In the genomic region with DNA sequence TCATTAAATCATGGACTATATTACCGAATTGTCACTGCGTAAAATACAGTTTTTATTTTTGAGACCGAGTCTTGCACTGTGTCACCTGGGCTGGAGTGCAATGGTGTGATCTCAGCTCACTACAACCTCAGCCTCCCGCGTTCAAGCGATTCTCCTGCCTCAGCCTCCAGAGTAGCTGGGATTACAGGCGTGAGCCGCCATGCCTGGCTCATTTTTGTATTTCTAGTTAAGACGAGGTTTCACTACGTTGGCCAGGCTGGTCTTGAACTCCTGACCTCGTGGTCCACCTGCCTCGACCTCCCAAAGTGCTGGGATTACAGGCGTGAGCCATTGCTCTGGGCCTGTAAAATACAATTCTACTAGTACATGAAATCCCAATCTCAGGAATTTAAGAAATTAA, we compare ENCODE assay signal across 7 cellular contexts. TPM values are rescaled to one million over a fixed set of nuclear protein-coding genes. Genes with fewer than 3 reads are reported as not detected.
DNase-seq lines count a peak whose midpoint lies in the region; ATAC-seq, FAIRE-seq and TF ChIP-seq lines count a peak whose summit lies in the region.
"Not testable (repeated sequence)": the region's sequence is repeated elsewhere in the genome, so short reads cannot be mapped to it uniquely, and the experiment has no call there.

No MANE protein-coding gene starts in this region.

- not testable (repeated sequence) for TF ChIP-seq CTCF in KMS-11 (conservative IDR thresholded peaks at IDR 0.05; ENCODE audit: low read depth, low read length); MCF 10A (IDR thresholded peaks at IDR 0.05; ENCODE audit: unreplicated experiment); HepG2 (CRISPR knock-in tag; IDR thresholded peaks at IDR 0.05); neural cell (IDR thresholded peaks at IDR 0.05; ENCODE audit: poor library complexity, severe bottlenecking)

- WGBS in HepG2 (ENCODE audit: low lambda C conversion rate): 95% methylated on average over 13 of the region's 13 CpGs

- H3K27ac ChIP-seq in CD4-positive, CD25-positive, alpha-beta regulatory T cell (ENCODE audit: insufficient read depth, low read length, poor library complexity, severe bottlenecking); KMS-11; HepG2 (ENCODE audit: extremely low read length, insufficient read depth, low read length); neural cell (ENCODE audit: low read length): not testable (repeated sequence)
- H3K27ac ChIP-seq in SK-N-MC: peak overlapping the region; percentile 5; the same call in 1 of the 2 replicates

- not testable (repeated sequence) for DNase-seq in CD4-positive, CD25-positive, alpha-beta regulatory T cell; SK-N-MC (ENCODE audit: low read depth, low spot score); MCF 10A (ENCODE audit: unreplicated experiment); HepG2 (ENCODE audit: low spot score)

- TF ChIP-seq POLR2A in HepG2 (IDR thresholded peaks at IDR 0.05; ENCODE audit: insufficient read depth in 1 of 2, low read depth in 2 of 2, low read length in 2 of 2): not testable (repeated sequence)

- not testable (repeated sequence) for BruUV-seq in MCF 10A (replicated peaks; lab: Mats Ljungman, UMichigan); HepG2 (replicated peaks; lab: Mats Ljungman, UMichigan)

- CTCF ChIA-PET in MCF 10A (lab: Yijun Ruan, JAX): interaction anchor here (0.6 to 1.5 kb wide), 7 partner anchors 10 to 518 kb away, joined by 3 to 4 read pairs (median 4); no protein-coding TSS in a partner anchor
- CTCF ChIA-PET in HepG2 (lab: Yijun Ruan, JAX; ENCODE audit: low intra/inter-chr PET ratio, low total read pairs): not testable (repeated sequence)

- not testable (repeated sequence) for ATAC-seq in CD4-positive, CD25-positive, alpha-beta regulatory T cell (ENCODE audit: low read depth in 2 of 2); HepG2

- H3K79me2 ChIP-seq in KMS-11 (ENCODE audit: insufficient read depth, low read depth): peaks cover 81% of the 10 kb centered on the region
- peaks cover 78% of the 10 kb centered on the region for H3K79me2 ChIP-seq in HepG2 (ENCODE audit: insufficient read depth, low read length)
- H3K79me2 ChIP-seq in neural cell (replicated peaks; ENCODE audit: insufficient read depth, low read length): peaks cover 78% of the 10 kb centered on the region

- intact Hi-C loops in MCF 10A (cut with micrococcal nuclease): not testable (repeated sequence)
- intact Hi-C loops in HepG2 (cut with micrococcal nuclease; ENCODE audit: unreplicated experiment): loop anchor here (10.0 kb wide), 2 partner anchors 117 to 323 kb away; a partner anchor contains a TSS

- H3K9me2 ChIP-seq in neural cell (ENCODE audit: insufficient read depth, low read length): not testable (repeated sequence)

- not testable (repeated sequence) for H3K9ac ChIP-seq in KMS-11; SK-N-MC (ENCODE audit: insufficient read length); HepG2 (ENCODE audit: insufficient read depth, low read depth, low read length); neural cell (ENCODE audit: low read length)

- not testable (repeated sequence) for H3K36me3 Mint-ChIP-seq in CD4-positive, CD25-positive, alpha-beta regulatory T cell; activated naive CD4-positive, alpha-beta T cell treated with anti-CD3 and anti-CD28 coated beads, Interleukin-2, amount 50 U/mL, for 24 hours; MCF 10A (ENCODE audit: insufficient read depth, unreplicated experiment)

- peak overlapping the region in 2 of 3 donors; percentile 38 to 41 for H3K27ac Mint-ChIP-seq in CD4-positive, CD25-positive, alpha-beta regulatory T cell
- H3K27ac Mint-ChIP-seq in activated naive CD4-positive, alpha-beta T cell treated with anti-CD3 and anti-CD28 coated beads, Interleukin-2, amount 50 U/mL, for 24 hours: peak overlapping the region; percentile 32
- H3K27ac Mint-ChIP-seq in MCF 10A (ENCODE audit: low read depth, unreplicated experiment): not testable (repeated sequence)

- POLR2A ChIA-PET in MCF 10A (lab: Yijun Ruan, JAX): interaction anchor here (0.6 to 1.9 kb wide), 5 partner anchors 11 to 350 kb away, joined by 3 to 11 read pairs (median 3); no protein-coding TSS in a partner anchor
- POLR2A ChIA-PET in HepG2 (lab: Yijun Ruan, JAX): not testable (repeated sequence)

- H3K27me3 Mint-ChIP-seq in CD4-positive, CD25-positive, alpha-beta regulatory T cell; activated naive CD4-positive, alpha-beta T cell treated with anti-CD3 and anti-CD28 coated beads, Interleukin-2, amount 50 U/mL, for 24 hours; MCF 10A (ENCODE audit: insufficient read depth, unreplicated experiment): not testable (repeated sequence)

- H3F3A ChIP-seq in neural cell (ENCODE audit: insufficient read depth, low read length, poor library complexity, severe bottlenecking): not testable (repeated sequence)

- H4K20me1 ChIP-seq in KMS-11 (ENCODE audit: insufficient read depth) (peaks cover 28% of the 10 kb centered on the region), HepG2 (ENCODE audit: insufficient read depth, low read length) (peaks cover 42% of the 10 kb centered on the region), neural cell (ENCODE audit: insufficient read depth) (peaks cover 31% of the 10 kb centered on the region)

- peaks cover 43% of the 10 kb centered on the region for H3K4me1 ChIP-seq in CD4-positive, CD25-positive, alpha-beta regulatory T cell (ENCODE audit: control insufficient read depth, insufficient read depth, low read length, poor library complexity, severe bottlenecking)
- H3K4me1 ChIP-seq in KMS-11 (ENCODE audit: low read depth, poor library complexity, severe bottlenecking): peaks cover 38% of the 10 kb centered on the region
- peaks cover 39% of the 10 kb centered on the region for H3K4me1 ChIP-seq in HepG2 (ENCODE audit: insufficient read depth, low read length)

- in situ Hi-C loops in HepG2 (cut with HindIII; ENCODE audit: extremely low pct_ligation_motif_present, low pct_unique_long_range_greater_than_20kb): not testable (repeated sequence)

- H3K27me3 ChIP-seq in CD4-positive, CD25-positive, alpha-beta regulatory T cell (ENCODE audit: control insufficient read depth, insufficient read depth, low read length); KMS-11 (ENCODE audit: insufficient read depth, low read depth); HepG2 (ENCODE audit: control insufficient read depth in 1 of 2, insufficient read depth in 2 of 2, low read length in 2 of 2); neural cell (ENCODE audit: insufficient read depth, low read depth, low read length): not testable (repeated sequence)

- FAIRE-seq in HepG2 (lab: Jason Lieb, UNC): not testable (repeated sequence)

- H3K4me3 ChIP-seq in CD4-positive, CD25-positive, alpha-beta regulatory T cell (ENCODE audit: low read depth, low read length): peak overlapping the region; percentile 5
- not testable (repeated sequence) for H3K4me3 ChIP-seq in KMS-11 (IDR thresholded peaks at IDR 0.05; ENCODE audit: insufficient read depth, low read depth, low read length); HepG2 (replicated peaks in 1 of 3; ENCODE audit: insufficient read depth in 1 of 3, low read depth in 2 of 3, low read length in 3 of 3)
- peak overlapping the region; percentile 81 for H3K4me3 ChIP-seq in SK-N-MC
- H3K4me3 ChIP-seq in neural cell (ENCODE audit: low read length): peak overlapping the region; percentile 92

- peak overlapping the region; percentile 64; the same call in 1 of the 2 replicates for H3K4me2 ChIP-seq in KMS-11
- H3K4me2 ChIP-seq in HepG2 (ENCODE audit: low read depth, low read length): not testable (repeated sequence)
- peak overlapping the region; percentile 86 for H3K4me2 ChIP-seq in neural cell (ENCODE audit: low read length)

- not testable (repeated sequence) for H2AFZ ChIP-seq in KMS-11 (ENCODE audit: low read depth); HepG2 (ENCODE audit: low read length); neural cell (ENCODE audit: low read depth, low read length)

- peak overlapping the region; percentile 56 to 98 (median 88) for H3K4me3 Mint-ChIP-seq in CD4-positive, CD25-positive, alpha-beta regulatory T cell
- peak overlapping the region; percentile 26 for H3K4me3 Mint-ChIP-seq in activated naive CD4-positive, alpha-beta T cell treated with anti-CD3 and anti-CD28 coated beads, Interleukin-2, amount 50 U/mL, for 24 hours
- peak overlapping the region; percentile 92 for H3K4me3 Mint-ChIP-seq in MCF 10A (ENCODE audit: unreplicated experiment)

- not testable (repeated sequence) for TF ChIP-seq RAD21 in HepG2 (CRISPR knock-in tag; IDR thresholded peaks at IDR 0.05); neural cell (conservative IDR thresholded peaks at IDR 0.05)

- H3K4me1 Mint-ChIP-seq in CD4-positive, CD25-positive, alpha-beta regulatory T cell: peaks cover 36 to 62% (median 53%) of the 10 kb centered on the region in 4 donors
- peaks cover 63% of the 10 kb centered on the region for H3K4me1 Mint-ChIP-seq in activated naive CD4-positive, alpha-beta T cell treated with anti-CD3 and anti-CD28 coated beads, Interleukin-2, amount 50 U/mL, for 24 hours
- not testable (repeated sequence) for H3K4me1 Mint-ChIP-seq in MCF 10A (ENCODE audit: insufficient read depth, unreplicated experiment)

- not testable (repeated sequence) for H3K36me3 ChIP-seq in CD4-positive, CD25-positive, alpha-beta regulatory T cell (ENCODE audit: control insufficient read depth, insufficient read depth, low read length); KMS-11 (ENCODE audit: insufficient read depth); HepG2 (replicated peaks in 1 of 2; ENCODE audit: control insufficient read depth in 1 of 2, insufficient read depth in 2 of 2, low read length in 2 of 2); neural cell (ENCODE audit: insufficient read depth, low read length)
- peaks cover 16% of the 10 kb centered on the region for H3K36me3 ChIP-seq in SK-N-MC (ENCODE audit: insufficient read depth, low read length)

- H3K9me3 ChIP-seq in CD4-positive, CD25-positive, alpha-beta regulatory T cell (ENCODE audit: control insufficient read depth in 2 of 2, low read length in 2 of 2); SK-N-MC (ENCODE audit: low read depth, low read length); HepG2 (ENCODE audit: low read length); neural cell (ENCODE audit: low read length): not testable (repeated sequence)

- TF ChIP-seq EP300 in HepG2 (IDR thresholded peaks at IDR 0.05; ENCODE audit: low read depth in 2 of 2, low read length in 2 of 2); HepG2 (CRISPR knock-in tag; IDR thresholded peaks at IDR 0.05; ENCODE audit: borderline replicate concordance); neural cell (conservative IDR thresholded peaks at IDR 0.05; ENCODE audit: poor library complexity, severe bottlenecking): not testable (repeated sequence)

- not testable (repeated sequence) for H3K9me3 Mint-ChIP-seq in CD4-positive, CD25-positive, alpha-beta regulatory T cell; activated naive CD4-positive, alpha-beta T cell treated with anti-CD3 and anti-CD28 coated beads, Interleukin-2, amount 50 U/mL, for 24 hours; MCF 10A (ENCODE audit: unreplicated experiment)

RNA-seq across cellular contexts. Expression of a gene that starts 4.4 kb away (rescaled TPM):
- 124 TPM for total RNA-seq in CD4-positive, CD25-positive, alpha-beta regulatory T cell
- polyA plus RNA-seq in CD4-positive, CD25-positive, alpha-beta regulatory T cell: 1 to 10 TPM; 5.0 to 7.7 (median 6.0) TPM
- total RNA-seq in MCF 10A (2022): 60.4 and 64.1 TPM in 2 replicates
- 27.9 and 41.0 TPM in 2 replicates for total RNA-seq in HepG2 (2016; rRNA removed; fragmentation: Illumina TruSeq; extraction: Trizol)
- total RNA-seq in HepG2 (2016; cell fraction: cytosol; rRNA removed; fragmentation: Illumina TruSeq; extraction: Trizol; ENCODE audit: low read depth): 11.5 and 14.6 TPM in 2 replicates
- total RNA-seq in HepG2 (2016; cell fraction: insoluble cytoplasmic fraction; rRNA removed; fragmentation: Illumina TruSeq; extraction: Trizol): 26.7 and 46.3 TPM in 2 replicates
- total RNA-seq in HepG2 (2016; cell fraction: membrane; rRNA removed; fragmentation: Illumina TruSeq; extraction: Trizol): 18.4 and 18.5 TPM in 2 replicates
- 42.0 and 47.7 TPM in 2 replicates for total RNA-seq in HepG2 (2016; cell fraction: nucleus; rRNA removed; fragmentation: Illumina TruSeq; extraction: Trizol)
- 47.6 and 52.7 TPM in 2 replicates for polyA plus RNA-seq in HepG2 (2011; rRNA removed)
- polyA plus RNA-seq in HepG2 (2011; cell fraction: cytosol; rRNA removed): 17.2 and 22.5 TPM in 2 replicates
- polyA plus RNA-seq in HepG2 (2011; cell fraction: nucleus; rRNA removed): 62.5 and 68.1 TPM in 2 replicates
- 36.4 and 47.4 TPM in 2 replicates for polyA plus RNA-seq in HepG2 (2012)
- polyA plus RNA-seq in HepG2 (2016; cell fraction: cytosol; fragmentation: Illumina TruSeq; extraction: Trizol; ENCODE audit: low read depth): 1.2 and 1.3 TPM in 2 replicates
- 37.9 and 39.3 TPM in 2 replicates for polyA plus RNA-seq in HepG2 (2016; cell fraction: insoluble cytoplasmic fraction; fragmentation: Illumina TruSeq; extraction: Trizol; ENCODE audit: low read depth)
- 5.1 and 5.5 TPM in 2 replicates for polyA plus RNA-seq in HepG2 (2016; cell fraction: membrane; fragmentation: Illumina TruSeq; extraction: Trizol; ENCODE audit: low read depth)
- 65.5 and 73.4 TPM in 2 replicates for polyA plus RNA-seq in HepG2 (2016; cell fraction: nucleus; fragmentation: Illumina TruSeq; extraction: Trizol; ENCODE audit: insufficient read depth, low read depth)
- polyA minus RNA-seq in HepG2 (2011; rRNA and poly(A)+ RNA removed; ENCODE audit: low replicate concordance): 33.4 and 36.4 TPM in 2 replicates
- 34.6 and 36.1 TPM in 2 replicates for polyA minus RNA-seq in HepG2 (2011; cell fraction: cytosol; rRNA and poly(A)+ RNA removed)
- polyA minus RNA-seq in HepG2 (2011; cell fraction: nucleus; rRNA and poly(A)+ RNA removed): 84.1 and 86.4 TPM in 2 replicates
- polyA plus RNA-seq in neural cell: 125 and 132 TPM in 2 replicates
- polyA minus RNA-seq in neural cell: 185 and 247 TPM in 2 replicates

Comparison
In these comparisons a context has a peak if more than half of its experiments do, and no peak if none do; other contexts are left out.
1. H3K4me3 Mint-ChIP-seq: peak in every context shown above with its lines; median percentile 92 in MCF 10A; 88 in CD4-positive, CD25-positive, alpha-beta regulatory T cell; 26 in activated naive CD4-positive, alpha-beta T cell treated with anti-CD3 and anti-CD28 coated beads, Interleukin-2, amount 50 U/mL, for 24 hours.